15 cellular contexts compared by ENCODE assay signal in genomic region chr6:52359403-52359802, GRCh38. TPM values are rescaled to one million over a fixed set of nuclear protein-coding genes. Genes with fewer than 3 reads are reported as not detected.
DNase-seq lines count a peak whose midpoint lies in the region; ATAC-seq and TF ChIP-seq lines count a peak whose summit lies in the region.
"Had no signal": no experiment of that assay in that cellular context is flagged by ENCODE, and none has a peak within 500 bp of the region (broad histone marks: within the 10 kb centered on the region; RNA-seq: fewer than 3 reads in every experiment).

No MANE protein-coding gene starts in this region.

- no peaks in the 10 kb centered on the region for H4K20me1 ChIP-seq in smooth muscle cell (ENCODE audit: low read depth)

- peaks cover 15% of the 10 kb centered on the region for H3F3A ChIP-seq in smooth muscle cell (ENCODE audit: low read depth)

- no peak for ATAC-seq in HG03432 (IDR thresholded peaks at IDR 0.05; ENCODE audit: unreplicated experiment)

- no peaks in the 10 kb centered on the region for H3K36me3 ChIP-seq in smooth muscle cell (ENCODE audit: low read depth)
- H3K36me3 ChIP-seq: BE2C had no signal

- H3K9ac ChIP-seq in smooth muscle cell (ENCODE audit: low read depth) = no peak overlapping the region

- no peaks in the 10 kb centered on the region for H3K9me3 ChIP-seq in smooth muscle cell (replicated peaks; ENCODE audit: low read depth)
- H3K9me3 ChIP-seq: BE2C had no signal

- DNase-seq in HCEC 1CT = peak; percentile 13
- DNase-seq in NAMALWA (ENCODE audit: low spot score) = peak; percentile 19
- peak; percentile 58 for DNase-seq in fibroblast of villous mesenchyme (ENCODE audit: low read depth)
- no peak for DNase-seq in smooth muscle cell (lab: John Stamatoyannopoulos, UW; ENCODE audit: unreplicated experiment)
- no peak for DNase-seq in cerebellar nuclear complex (lab: John Stamatoyannopoulos, UW)
- DNase-seq in NCI-H146 treated with DMSO at 0.1 percent for 48 hours (lab: John Stamatoyannopoulos, UW; ENCODE audit: unreplicated experiment) = no peak
- DNase-seq: CD8-positive, alpha-beta memory T cell; DMS 273 treated with DMSO at 0.1 percent for 48 hours; NCI-H1092; NCI-H1694; NCI-H446; NCI-H774; RPMI8226 had no signal

- WGBS in smooth muscle cell (ENCODE audit: low lambda C conversion rate) = 72% methylated on average over 1 of the region's 1 CpG

- no peak overlapping the region for H3K4me2 ChIP-seq in smooth muscle cell

- peaks cover 8% of the 10 kb centered on the region for H3K79me2 ChIP-seq in smooth muscle cell (ENCODE audit: low read depth)

- no peaks in the 10 kb centered on the region for H3K4me1 ChIP-seq in smooth muscle cell (ENCODE audit: low read depth)

- TF ChIP-seq CTCF in fibroblast of villous mesenchyme (IDR thresholded peaks at IDR 0.05; ENCODE audit: insufficient read depth, low read depth, low read length) = no peak
- no peak for TF ChIP-seq CTCF in smooth muscle cell (IDR thresholded peaks at IDR 0.05; ENCODE audit: borderline replicate concordance, insufficient read depth, poor library complexity, severe bottlenecking)

- H3K27ac ChIP-seq in smooth muscle cell (ENCODE audit: low read depth) = peak overlapping the region; percentile 3

- no peaks in the 10 kb centered on the region for H3K27me3 ChIP-seq in smooth muscle cell (ENCODE audit: low read depth)
- H3K27me3 ChIP-seq: BE2C had no signal

- no peak overlapping the region for H2AFZ ChIP-seq in smooth muscle cell (ENCODE audit: low read depth)

- H3K4me3 ChIP-seq in fibroblast of villous mesenchyme (ENCODE audit: low read depth, low read length) (no peak overlapping the region), smooth muscle cell (no peak overlapping the region)

RNA-seq across cellular contexts. Expression of gene PAQR8, which starts 2.5 kb away (rescaled TPM):
- total RNA-seq in fibroblast of villous mesenchyme = 3.2 and 4.7 TPM in 2 replicates
- 6.1 and 8.4 TPM in 2 replicates for total RNA-seq in smooth muscle cell
- polyA plus RNA-seq in smooth muscle cell = 4.3 and 7.8 TPM in 2 replicates

Comparison
In these comparisons a context has a peak if more than half of its experiments do, and no peak if none do; other contexts are left out.
1. DNase-seq: peak in HCEC 1CT (single experiment), NAMALWA (single experiment) and fibroblast of villous mesenchyme (single experiment); none in smooth muscle cell (single experiment), cerebellar nuclear complex (0 of 2) and NCI-H146 treated with DMSO at 0.1 percent for 48 hours (single experiment).